ENCODE assay signal across 8 cellular contexts in genomic region chr17:27544350-27545131, GRCh38.
A peak's percentile ranks its signal among the peaks of the same experiment; 100 is the strongest.
DNase-seq lines count a peak whose midpoint lies in the region; ATAC-seq and TF ChIP-seq lines count a peak whose summit lies in the region.

No MANE protein-coding gene starts in this region.

- no peak overlapping the region for H3K27ac Mint-ChIP-seq in Calu3 (ENCODE audit: unreplicated experiment)

- peak; percentile 83 for DNase-seq in NOMO-1 treated with dmso at 0.1 percent for 144 hours (lab: John Stamatoyannopoulos, UW; ENCODE audit: unreplicated experiment)
- DNase-seq in activated naive CD8-positive, alpha-beta T cell treated with anti-CD3 and anti-CD28 coated beads, Interleukin-2, amount 50 U/mL, for 16 hours (ENCODE audit: low read depth, low spot score) = peak; percentile 6
- peak; percentile 65 to 90 for DNase-seq in stimulated activated CD8-positive, alpha-beta memory T cell treated with anti-CD3 and anti-CD28 coated beads, Interleukin-7, amount 100 ng/mL, for 48 hours (ENCODE audit: extremely low read depth in 1 of 2, low read depth in 1 of 2)
- DNase-seq in SHP77 treated with DMSO at 0.1 percent for 48 hours (lab: John Stamatoyannopoulos, UW) = no peak
- no peak for DNase-seq in Calu3
- DNase-seq in effector CD8-positive, alpha-beta T cell (lab: John Stamatoyannopoulos, UW) = no peak

- BruUV-seq in Calu3 (replicated peaks; lab: Mats Ljungman, UMichigan) = no TSS peak

- peaks cover 24% of the 10 kb centered on the region for H3K27me3 Mint-ChIP-seq in Calu3 (ENCODE audit: unreplicated experiment)

- intact Hi-C loops in Calu3 (cut with micrococcal nuclease; ENCODE audit: unreplicated experiment) = no loop called here

- no peaks in the 10 kb centered on the region for H3K9me3 Mint-ChIP-seq in Calu3 (ENCODE audit: low read depth, unreplicated experiment)

- H3K4me3 Mint-ChIP-seq in Calu3 (ENCODE audit: low read depth, unreplicated experiment) = no peak overlapping the region

- H3K4me1 Mint-ChIP-seq in Calu3 (ENCODE audit: low read depth, unreplicated experiment) = no peaks in the 10 kb centered on the region

- peak; percentile 74 for ATAC-seq in GM18858 (IDR thresholded peaks at IDR 0.05; ENCODE audit: unreplicated experiment)
- ATAC-seq in HG02798 (IDR thresholded peaks at IDR 0.05; ENCODE audit: poor library complexity, unreplicated experiment) = peak; percentile 87

- TF ChIP-seq CTCF in Calu3 (IDR thresholded peaks at IDR 0.05; ENCODE audit: unreplicated experiment) = no peak

- H3K36me3 Mint-ChIP-seq in Calu3 (ENCODE audit: insufficient read depth, unreplicated experiment) = no peaks in the 10 kb centered on the region

- CTCF ChIA-PET in Calu3 (lab: Charles Lee) = no interaction called here

Comparison
In these comparisons a context has a peak if more than half of its experiments do, and no peak if none do; other contexts are left out.
1. DNase-seq: peak in NOMO-1 treated with dmso at 0.1 percent for 144 hours (single experiment), activated naive CD8-positive, alpha-beta T cell treated with anti-CD3 and anti-CD28 coated beads, Interleukin-2, amount 50 U/mL, for 16 hours (single experiment) and stimulated activated CD8-positive, alpha-beta memory T cell treated with anti-CD3 and anti-CD28 coated beads, Interleukin-7, amount 100 ng/mL, for 48 hours (2 of 2); none in SHP77 treated with DMSO at 0.1 percent for 48 hours (single experiment), Calu3 (single experiment) and effector CD8-positive, alpha-beta T cell (single experiment).